ENCODE assay signal across 10 cellular contexts in the genomic region with DNA sequence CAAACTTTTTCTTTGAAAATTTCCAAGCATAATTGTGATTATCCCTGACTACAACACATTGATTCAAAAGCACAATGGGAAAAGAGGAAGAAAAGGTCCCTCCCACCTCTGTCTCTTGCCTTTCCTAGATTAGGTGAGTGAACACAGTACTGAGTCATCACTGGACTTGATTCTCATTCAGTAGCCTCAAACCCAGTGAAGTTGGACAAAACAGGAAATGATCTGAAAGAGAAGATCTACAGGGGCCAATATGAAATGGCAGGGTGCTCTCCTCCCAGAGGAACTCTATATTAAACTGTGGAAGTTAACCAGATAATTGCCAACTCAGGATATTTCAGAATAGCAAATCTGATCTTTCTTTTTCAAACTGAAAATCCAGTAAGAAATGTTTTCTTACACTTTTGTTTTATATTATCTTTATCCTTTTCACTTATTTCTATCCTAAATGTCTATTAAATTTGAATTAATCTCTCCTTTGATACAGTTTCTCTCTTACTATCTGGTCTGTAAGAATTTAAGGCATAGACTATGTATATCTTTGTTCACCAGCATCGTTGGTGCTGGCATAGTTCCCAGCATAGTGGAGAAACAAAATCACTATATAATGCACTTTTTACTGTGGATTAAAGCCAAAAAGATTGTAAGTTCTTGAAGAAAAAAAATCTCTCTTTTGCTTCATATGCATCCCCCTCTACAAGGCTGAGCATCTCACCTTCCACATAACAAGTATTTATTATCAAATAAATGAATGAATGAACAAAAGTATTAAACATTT. TPM values are rescaled to one million over a fixed set of nuclear protein-coding genes. Genes with fewer than 3 reads are reported as not detected.
A peak's percentile ranks its signal among the peaks of the same experiment; 100 is the strongest.
DNase-seq lines count a peak whose midpoint lies in the region; ATAC-seq and TF ChIP-seq lines count a peak whose summit lies in the region.
"Had no signal": no experiment of that assay in that cellular context is flagged by ENCODE, and none has a peak within 500 bp of the region (broad histone marks: within the 10 kb centered on the region; RNA-seq: fewer than 3 reads in every experiment).

No MANE protein-coding gene starts in this region.

- intact Hi-C loops in mucosa of descending colon (cut with DNase I, micrococcal nuclease): no loop called here

- no peak overlapping the region for H3K4me3 ChIP-seq in mucosa of descending colon
- H3K4me3 ChIP-seq: transverse colon had no signal

- no peaks in the 10 kb centered on the region for H3K9me3 ChIP-seq in mucosa of descending colon
- H3K9me3 ChIP-seq: transverse colon had no signal

- no peak for TF ChIP-seq CTCF in mucosa of descending colon (IDR thresholded peaks at IDR 0.05)

- no peaks in the 10 kb centered on the region for H3K4me1 ChIP-seq in mucosa of descending colon (ENCODE audit: low read depth)

- peak; percentile 11 for DNase-seq in NOMO-1 treated with dmso at 0.1 percent for 144 hours (lab: John Stamatoyannopoulos, UW; ENCODE audit: unreplicated experiment)
- no peak for DNase-seq in mucosa of descending colon
- DNase-seq in H4 (ENCODE audit: low spot score): no peak
- DNase-seq in UCSD-AML1 (lab: John Stamatoyannopoulos, UW; ENCODE audit: unreplicated experiment): no peak
- no peak for DNase-seq in caudate nucleus (lab: John Stamatoyannopoulos, UW)
- no peak for DNase-seq in DMS79 treated with DMSO at 0.1 percent for 48 hours (lab: John Stamatoyannopoulos, UW)
- DNase-seq: IMR-90, transverse colon had no signal

- ATAC-seq in GM18870 (IDR thresholded peaks at IDR 0.05; ENCODE audit: unreplicated experiment) (peak; percentile 72), HG02798 (IDR thresholded peaks at IDR 0.05; ENCODE audit: poor library complexity, unreplicated experiment) (peak; percentile 52), mucosa of descending colon (peak; percentile 24)

- no peak overlapping the region for H3K27ac ChIP-seq in caudate nucleus (ENCODE audit: low read depth, low read length)

- no peaks in the 10 kb centered on the region for H3K36me3 ChIP-seq in mucosa of descending colon (ENCODE audit: low read depth)
- H3K36me3 ChIP-seq: transverse colon had no signal

RNA-seq across cellular contexts. Expression of gene IKZF1, which starts 41.4 kb away (rescaled TPM):
- 10 to 100 TPM in 1 of 3 donors, 1 to 10 TPM in 2; 7.8 to 14.9 (median 8.8) TPM for total RNA-seq in mucosa of descending colon
- 0.06 and 1.2 TPM in 2 replicates for total RNA-seq in H4 (2014; rRNA removed; shearing (Covaris generic))
- total RNA-seq: IMR-90 had no signal
